7 cellular contexts compared by ENCODE assay signal in genomic region chr15:77632760-77633133, GRCh38. TPM values are rescaled to one million over a fixed set of nuclear protein-coding genes. Genes with fewer than 3 reads are reported as not detected.
A peak's percentile ranks its signal among the peaks of the same experiment; 100 is the strongest.
DNase-seq lines count a peak whose midpoint lies in the region; ATAC-seq and TF ChIP-seq lines count a peak whose summit lies in the region.

Gene LINGO1, minus strand, starts transcription at chr15:77632912. Its CDS starts 597 bp downstream, at chr15:77632315.

- H3K27ac Mint-ChIP-seq in activated T-helper 1 cell treated with anti-CD3 and anti-CD28 coated beads, Interleukin-12 subunit alpha, Interleukin-12 subunit beta, Interleukin-2, Interleukin-4 antibody, amounts not matched to agents 30 ng/mL and 10 ng/mL and 1 ng/mL, durations not matched to agents 14 hours and 24 hours and 36 hours = no peak within 1 kb of the TSS

- H3K4me3 ChIP-seq in HCT116 (replicated peaks in 1 of 2; ENCODE audit: low read depth in 1 of 2, low read length in 2 of 2) = peak within 1 kb of the TSS; percentile 48 to 71
- H3K4me3 ChIP-seq in WI38 (ENCODE audit: low read depth, low read length) = peak within 1 kb of the TSS; percentile 54
- peak within 1 kb of the TSS; percentile 66 for H3K4me3 ChIP-seq in trophoblast cell (ENCODE audit: low read depth, low read length)

- H3K4me2 ChIP-seq in HCT116 (ENCODE audit: low read length) (peak within 1 kb of the TSS; percentile 99), trophoblast cell (ENCODE audit: low read length) (peak within 1 kb of the TSS; percentile 76)

- H3K4me1 ChIP-seq in HCT116 (ENCODE audit: control insufficient read depth in 1 of 2, insufficient read depth in 2 of 2, low read length in 2 of 2) = peaks cover 11 to 29% of the 10 kb centered on the region in 2 experiments; a peak in 3 of 4 replicates
- peaks cover 16 to 36% of the 10 kb centered on the region in 2 experiments for H3K4me1 ChIP-seq in trophoblast cell (ENCODE audit: control insufficient read depth in 1 of 2, insufficient read depth in 2 of 2, low read length in 2 of 2)

- H3K27me3 ChIP-seq in HCT116 (ENCODE audit: insufficient read depth, low read length) = no peaks in the 10 kb centered on the region
- no peaks in the 10 kb centered on the region for H3K27me3 ChIP-seq in trophoblast cell (ENCODE audit: insufficient read depth, low read length)

- intact Hi-C loops in HCT116 (cut with micrococcal nuclease) (loop anchor here (1.0 to 5.0 kb wide), 4 partner anchors 189 to 514 kb away; no protein-coding TSS in a partner anchor), Right ventricle myocardium superior (cut with DNase I) (loop anchor here (5.0 kb wide), 2 partner anchors 190 to 515 kb away; no protein-coding TSS in a partner anchor)
- intact Hi-C loops in activated T-helper 1 cell treated with anti-CD3 and anti-CD28 coated beads, Interleukin-12 subunit alpha, Interleukin-12 subunit beta, Interleukin-2, Interleukin-4 antibody, amounts not matched to agents 30 ng/mL and 10 ng/mL and 1 ng/mL, durations not matched to agents 14 hours and 24 hours and 36 hours (cut with micrococcal nuclease) = no loop called here

- peaks cover 60% of the 10 kb centered on the region for H3K27me3 Mint-ChIP-seq in activated T-helper 1 cell treated with anti-CD3 and anti-CD28 coated beads, Interleukin-12 subunit alpha, Interleukin-12 subunit beta, Interleukin-2, Interleukin-4 antibody, amounts not matched to agents 30 ng/mL and 10 ng/mL and 1 ng/mL, durations not matched to agents 14 hours and 24 hours and 36 hours (ENCODE audit: insufficient read depth)

- RAD21 ChIA-PET in HCT116 (lab: Charles Lee; ENCODE audit: low non-redundant PET in 1 of 2, low total read pairs in 2 of 2, uncharacterized antibody in 2 of 2, unreplicated experiment in 2 of 2) = interaction anchor here (0.7 to 1.5 kb wide), 3 partner anchors 187 to 243 kb away, joined by 3 to 15 read pairs (median 5); no protein-coding TSS in a partner anchor

- peaks cover 10% of the 10 kb centered on the region for H3K4me1 Mint-ChIP-seq in activated T-helper 1 cell treated with anti-CD3 and anti-CD28 coated beads, Interleukin-12 subunit alpha, Interleukin-12 subunit beta, Interleukin-2, Interleukin-4 antibody, amounts not matched to agents 30 ng/mL and 10 ng/mL and 1 ng/mL, durations not matched to agents 14 hours and 24 hours and 36 hours (ENCODE audit: low read depth)

- no peak within 1 kb of the TSS for H2AK5ac ChIP-seq in trophoblast cell (ENCODE audit: low read length)

- peak within 1 kb of the TSS; percentile 26 for H4K91ac ChIP-seq in trophoblast cell (ENCODE audit: low read depth, low read length)

- H3K9me3 ChIP-seq in HCT116 (ENCODE audit: control insufficient read depth in 1 of 2, insufficient read depth in 1 of 2, low read depth in 1 of 2, low read length in 2 of 2) (no peaks in the 10 kb centered on the region), trophoblast cell (ENCODE audit: insufficient read depth, low read depth, low read length) (no peaks in the 10 kb centered on the region)

- H4K12ac ChIP-seq in trophoblast cell (ENCODE audit: low read depth, low read length) = peak within 1 kb of the TSS; percentile 34

- H2BK5ac ChIP-seq in trophoblast cell (ENCODE audit: low read depth, low read length, poor library complexity) = no peak within 1 kb of the TSS

- WGBS in trophoblast cell (ENCODE audit: extremely low coverage, insufficient coverage, insufficient read length) = no CpG with 5 or more reads among the region's 48 CpGs

- DNase-seq in HCT116 (ENCODE audit: low read depth, low spot score) (no peak), Right ventricle myocardium superior (no peak), trophoblast cell (no peak), T-helper 2 cell (no peak), NCI-H1436 treated with DMSO at 0.1 percent for 48 hours (lab: John Stamatoyannopoulos, UW) (no peak)
- no peak for DNase-seq in activated T-helper 1 cell treated with anti-CD3 and anti-CD28 coated beads, Interleukin-12 subunit alpha, Interleukin-12 subunit beta, Interleukin-2, Interleukin-4 antibody, amounts not matched to agents 30 ng/mL and 10 ng/mL and 1 ng/mL, durations not matched to agents 14 hours and 24 hours and 36 hours (ENCODE audit: low spot score)

- H3K9me3 Mint-ChIP-seq in activated T-helper 1 cell treated with anti-CD3 and anti-CD28 coated beads, Interleukin-12 subunit alpha, Interleukin-12 subunit beta, Interleukin-2, Interleukin-4 antibody, amounts not matched to agents 30 ng/mL and 10 ng/mL and 1 ng/mL, durations not matched to agents 14 hours and 24 hours and 36 hours = no peaks in the 10 kb centered on the region

- peaks cover 5% of the 10 kb centered on the region for H3K79me1 ChIP-seq in trophoblast cell (ENCODE audit: low read length)

- CTCF ChIA-PET in HCT116 (lab: Charles Lee) = interaction anchor here (0.6 to 5.3 kb wide), 35 partner anchors 7 to 659 kb away, joined by 3 to 72 read pairs (median 5); no protein-coding TSS in a partner anchor

- H3K36me3 ChIP-seq in HCT116 (ENCODE audit: control insufficient read depth in 1 of 2, insufficient read depth in 2 of 2, low read length in 2 of 2) (no peaks in the 10 kb centered on the region), trophoblast cell (ENCODE audit: control insufficient read depth in 1 of 2, insufficient read depth in 2 of 2, low read length in 2 of 2) (no peaks in the 10 kb centered on the region)

- POLR2A ChIA-PET in HCT116 (lab: Charles Lee) = interaction anchor here (0.9 kb wide), 1 partner anchor 22 kb away, joined by 3 read pairs; no protein-coding TSS in a partner anchor

- H4K8ac ChIP-seq in trophoblast cell (ENCODE audit: low read depth, low read length) = peak within 1 kb of the TSS; percentile 32

- no peak within 1 kb of the TSS for H2BK120ac ChIP-seq in trophoblast cell (ENCODE audit: insufficient read depth, low read length, poor library complexity)

- no peak within 1 kb of the TSS for H3K23ac ChIP-seq in trophoblast cell (ENCODE audit: low read length)

- peak within 1 kb of the TSS; percentile 63 for H3K9ac ChIP-seq in HCT116 (ENCODE audit: low read length)
- H3K9ac ChIP-seq in trophoblast cell (ENCODE audit: low read length) = peak within 1 kb of the TSS; percentile 30

- no peak within 1 kb of the TSS for H3K4me3 Mint-ChIP-seq in activated T-helper 1 cell treated with anti-CD3 and anti-CD28 coated beads, Interleukin-12 subunit alpha, Interleukin-12 subunit beta, Interleukin-2, Interleukin-4 antibody, amounts not matched to agents 30 ng/mL and 10 ng/mL and 1 ng/mL, durations not matched to agents 14 hours and 24 hours and 36 hours

- no peak for TF ChIP-seq CTCF in HCT116 (IDR thresholded peaks at IDR 0.05 in 2 of 3, conservative IDR thresholded peaks at IDR 0.05 in 1 of 3; ENCODE audit: borderline replicate concordance in 1 of 3, insufficient read depth in 1 of 3, low read depth in 2 of 3, low read length in 2 of 3)
- no peak for TF ChIP-seq CTCF in WI38 (IDR thresholded peaks at IDR 0.05; ENCODE audit: low read depth, low read length)

- H2BK12ac ChIP-seq in trophoblast cell (ENCODE audit: low read length) = no peak within 1 kb of the TSS

- no TSS peak for BruUV-seq in HCT116 (replicated peaks; lab: Mats Ljungman, UMichigan)

- no peaks in the 10 kb centered on the region for H3K9me2 ChIP-seq in HCT116 (ENCODE audit: insufficient read depth)

- H4K20me1 ChIP-seq in HCT116 (ENCODE audit: insufficient read depth) = no peaks in the 10 kb centered on the region

- no peak for TF ChIP-seq RAD21 in HCT116 (IDR thresholded peaks at IDR 0.05; ENCODE audit: low read depth)

- peak within 1 kb of the TSS; percentile 15 for H3K14ac ChIP-seq in trophoblast cell (ENCODE audit: low read length)

- H3K36me3 Mint-ChIP-seq in activated T-helper 1 cell treated with anti-CD3 and anti-CD28 coated beads, Interleukin-12 subunit alpha, Interleukin-12 subunit beta, Interleukin-2, Interleukin-4 antibody, amounts not matched to agents 30 ng/mL and 10 ng/mL and 1 ng/mL, durations not matched to agents 14 hours and 24 hours and 36 hours (ENCODE audit: low read depth) = no peaks in the 10 kb centered on the region

- H3K4ac ChIP-seq in trophoblast cell (ENCODE audit: low read depth, low read length) = no peak within 1 kb of the TSS

- ATAC-seq in HCT116 (peak; percentile 37), Right ventricle myocardium superior (ENCODE audit: poor library complexity) (peak; percentile 40)

- TF ChIP-seq POLR2A in HCT116 (IDR thresholded peaks at IDR 0.05; ENCODE audit: borderline replicate concordance, extremely low read depth, insufficient read depth, insufficient read length) = no peak

- H2AFZ ChIP-seq in HCT116 (ENCODE audit: low read depth, low read length, poor library complexity, severe bottlenecking) (peak within 1 kb of the TSS; percentile 71), trophoblast cell (ENCODE audit: insufficient read depth, low read length, poor library complexity) (peak within 1 kb of the TSS; percentile 57)

- H3K79me2 ChIP-seq in HCT116 (ENCODE audit: insufficient read depth, low read length) (no peaks in the 10 kb centered on the region; the same call in 1 of the 2 replicates), trophoblast cell (ENCODE audit: control insufficient read depth, insufficient read depth, low read length, poor library complexity) (peaks cover 2% of the 10 kb centered on the region)

- H3K27ac ChIP-seq in HCT116 (ENCODE audit: low read depth, low read length) (peak within 1 kb of the TSS; percentile 47; the same call in 1 of the 2 replicates), trophoblast cell (ENCODE audit: low read depth, low read length) (no peak within 1 kb of the TSS)

- peak within 1 kb of the TSS; percentile 67 for H3K18ac ChIP-seq in trophoblast cell (ENCODE audit: low read length)

TF ChIP-seq in HCT116, 20 proteins besides CTCF, POLR2A, EP300 and RAD21:
- TF ChIP-seq, protein P1, sequence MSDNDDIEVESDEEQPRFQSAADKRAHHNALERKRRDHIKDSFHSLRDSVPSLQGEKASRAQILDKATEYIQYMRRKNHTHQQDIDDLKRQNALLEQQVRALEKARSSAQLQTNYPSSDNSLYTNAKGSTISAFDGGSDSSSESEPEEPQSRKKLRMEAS (IDR thresholded peaks at IDR 0.05) = no peak
- 0 out of 2 replicates have a peak, but pooled peaks have one; percentile 3 for TF ChIP-seq ZFX (IDR thresholded peaks at IDR 0.05)
TF ChIP-seq in HCT116: peak in this region for 1.

RNA-seq across cellular contexts. Expression of gene LINGO1, which starts in this region (rescaled TPM):
- total RNA-seq in HCT116 (2021; ENCODE audit: unreplicated experiment) (15.6 TPM), Right ventricle myocardium superior (0.81 TPM)
- polyA plus RNA-seq in HCT116 (2012) = 19.2 and 22.9 TPM in 2 replicates
- 9.3 and 10.8 TPM in 2 replicates for polyA plus RNA-seq in trophoblast cell (2013)
- not detected in 2 replicates for total RNA-seq in activated T-helper 1 cell treated with anti-CD3 and anti-CD28 coated beads, Interleukin-12 subunit alpha, Interleukin-12 subunit beta, Interleukin-2, Interleukin-4 antibody, amounts not matched to agents 30 ng/mL and 10 ng/mL and 1 ng/mL, durations not matched to agents 14 hours and 24 hours and 36 hours

Comparison
In these comparisons a context has a peak if more than half of its experiments do, and no peak if none do; other contexts are left out.
1. Peak in ATAC-seq in Right ventricle myocardium superior; RNA of the gene not detected or under 1 TPM.